8 cellular contexts compared by ENCODE assay signal in the genomic region with DNA sequence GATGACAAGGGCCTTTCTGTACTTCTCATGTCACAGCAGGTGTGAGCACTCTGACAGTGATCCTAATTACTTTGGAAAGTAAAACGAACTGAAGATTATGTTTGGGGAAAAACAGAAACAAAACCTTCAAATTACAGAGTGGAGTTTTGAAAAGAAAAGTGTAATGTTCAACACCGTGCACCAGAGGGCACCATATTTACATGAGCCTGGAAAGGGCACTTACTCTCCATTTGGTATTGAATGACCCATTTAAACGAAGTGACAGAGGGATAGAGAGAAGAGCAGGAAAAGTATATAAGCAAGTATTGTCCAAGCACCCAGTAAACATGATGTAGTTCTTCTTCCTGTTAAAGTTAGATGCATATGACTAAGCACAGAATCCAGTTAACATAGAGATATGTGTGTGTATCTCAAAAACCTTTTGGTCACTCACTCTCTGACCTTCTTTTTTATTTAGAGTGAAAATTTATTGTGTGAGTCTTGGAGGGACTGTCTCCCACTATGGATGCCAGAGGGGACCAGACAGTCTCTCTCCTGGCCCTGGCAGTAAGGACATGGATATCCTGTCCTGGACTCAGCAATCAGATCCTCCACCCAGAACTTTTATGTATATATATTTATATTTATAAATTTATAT. TPM values are rescaled to one million over a fixed set of nuclear protein-coding genes. Genes with fewer than 3 reads are reported as not detected.
DNase-seq lines count a peak whose midpoint lies in the region; ATAC-seq and TF ChIP-seq lines count a peak whose summit lies in the region.

No MANE protein-coding gene starts in this region.

- H3K9me3 Mint-ChIP-seq in endothelial cell (ENCODE audit: unreplicated experiment), result no peaks in the 10 kb centered on the region
- peaks cover 0 to 2% (median 0%) of the 10 kb centered on the region in 11 donors for H3K9me3 Mint-ChIP-seq in naive thymus-derived CD4-positive, alpha-beta T cell

- DNase-seq in DMS79 treated with DMSO at 0.1 percent for 48 hours (lab: John Stamatoyannopoulos, UW) (peak; percentile 34), NCI-H1092 (lab: John Stamatoyannopoulos, UW) (peak; percentile 50), SIG-M5 (lab: John Stamatoyannopoulos, UW) (peak; percentile 62), endothelial cell (ENCODE audit: low spot score) (peak; percentile 48)
- peak in 3 of 9 donors; percentile 12 to 21 (median 13) for DNase-seq in naive thymus-derived CD4-positive, alpha-beta T cell
- DNase-seq in effector CD4-positive, alpha-beta T cell, result no peak

- peaks cover 2% of the 10 kb centered on the region for H3K27me3 Mint-ChIP-seq in endothelial cell (ENCODE audit: unreplicated experiment)
- H3K27me3 Mint-ChIP-seq in naive thymus-derived CD4-positive, alpha-beta T cell, result peaks cover 0 to 6% (median 0%) of the 10 kb centered on the region in 5 donors

- H3K4me1 Mint-ChIP-seq in endothelial cell (ENCODE audit: unreplicated experiment), result peaks cover 9% of the 10 kb centered on the region
- H3K4me1 Mint-ChIP-seq in naive thymus-derived CD4-positive, alpha-beta T cell, result peaks cover 0 to 6% (median 5%) of the 10 kb centered on the region in 7 donors

- no peaks in the 10 kb centered on the region for H3K36me3 ChIP-seq in naive thymus-derived CD4-positive, alpha-beta T cell (ENCODE audit: control insufficient read depth in 2 of 3, insufficient read depth in 3 of 3, low read length in 3 of 3)

- POLR2A ChIA-PET in naive thymus-derived CD4-positive, alpha-beta T cell (lab: Charles Lee), result no interaction called here

- no peaks in the 10 kb centered on the region for H3K27me3 ChIP-seq in naive thymus-derived CD4-positive, alpha-beta T cell (ENCODE audit: control insufficient read depth in 2 of 2, insufficient read depth in 2 of 2, low read length in 2 of 2)

- intact Hi-C loops in naive thymus-derived CD4-positive, alpha-beta T cell (cut with micrococcal nuclease), result loop anchor here (1.0 to 5.0 kb wide), 4 partner anchors 142 to 361 kb away; a partner anchor contains a TSS

- no peak overlapping the region for H3K4me3 Mint-ChIP-seq in endothelial cell (ENCODE audit: unreplicated experiment)
- H3K4me3 Mint-ChIP-seq in naive thymus-derived CD4-positive, alpha-beta T cell, result no peak overlapping the region

- H3K9me3 ChIP-seq in naive thymus-derived CD4-positive, alpha-beta T cell (ENCODE audit: control insufficient read depth in 2 of 3, low read length in 3 of 3), result no peaks in the 10 kb centered on the region

- H3K36me3 Mint-ChIP-seq in endothelial cell (ENCODE audit: low read depth, unreplicated experiment), result no peaks in the 10 kb centered on the region
- no peaks in the 10 kb centered on the region for H3K36me3 Mint-ChIP-seq in naive thymus-derived CD4-positive, alpha-beta T cell

- CTCF ChIA-PET in naive thymus-derived CD4-positive, alpha-beta T cell (lab: Charles Lee), result no interaction called here

- ATAC-seq in GM21515 (IDR thresholded peaks at IDR 0.05; ENCODE audit: unreplicated experiment) (peak; percentile 57), GM21528 (IDR thresholded peaks at IDR 0.05; ENCODE audit: low FRiP score, unreplicated experiment) (no peak)
- peak; percentile 77 for ATAC-seq in naive thymus-derived CD4-positive, alpha-beta T cell

- no peak overlapping the region for H3K27ac ChIP-seq in naive thymus-derived CD4-positive, alpha-beta T cell (ENCODE audit: low read depth, low read length)

- no peaks in the 10 kb centered on the region for H3K4me1 ChIP-seq in naive thymus-derived CD4-positive, alpha-beta T cell (ENCODE audit: control insufficient read depth in 2 of 2, insufficient read depth in 2 of 2, low read length in 2 of 2)

- H3K4me3 ChIP-seq in naive thymus-derived CD4-positive, alpha-beta T cell (ENCODE audit: low read length), result no peak overlapping the region

- peak; percentile 92 for TF ChIP-seq CTCF in endothelial cell (IDR thresholded peaks at IDR 0.05; ENCODE audit: unreplicated experiment)

- no peak overlapping the region for H3K27ac Mint-ChIP-seq in endothelial cell (ENCODE audit: unreplicated experiment)
- no peak overlapping the region for H3K27ac Mint-ChIP-seq in naive thymus-derived CD4-positive, alpha-beta T cell

RNA-seq across cellular contexts. Expression of a gene that starts 3.8 kb away (rescaled TPM):
- total RNA-seq in endothelial cell (ENCODE audit: unreplicated experiment), result not detected
- not detected for total RNA-seq in naive thymus-derived CD4-positive, alpha-beta T cell
- polyA plus RNA-seq in naive thymus-derived CD4-positive, alpha-beta T cell, result not detected

RNA-seq across cellular contexts. Expression of a gene that starts 45.7 kb away (rescaled TPM):
- total RNA-seq in endothelial cell (ENCODE audit: unreplicated experiment), result not detected
- not detected for total RNA-seq in naive thymus-derived CD4-positive, alpha-beta T cell
- polyA plus RNA-seq in naive thymus-derived CD4-positive, alpha-beta T cell, result under 1 TPM; 0.07 TPM

RNA-seq across cellular contexts. Expression of a gene that starts 54.6 kb away (rescaled TPM):
- 472 TPM for total RNA-seq in endothelial cell (ENCODE audit: unreplicated experiment)
- 100 to 1,000 TPM in 3 of 5 experiments, 10 to 100 TPM in 2; 66.2 to 357 (median 112) TPM for total RNA-seq in naive thymus-derived CD4-positive, alpha-beta T cell
- 10 to 100 TPM; 44.9 to 57.8 TPM for polyA plus RNA-seq in naive thymus-derived CD4-positive, alpha-beta T cell
